In genomic region chr2:36562245-36562644, GRCh38 we compare ENCODE assay signal across 13 cellular contexts. TPM values are rescaled to one million over a fixed set of nuclear protein-coding genes. Genes with fewer than 3 reads are reported as not detected.
DNase-seq lines count a peak whose midpoint lies in the region; TF ChIP-seq lines count a peak whose summit lies in the region.
"Had no signal": no experiment of that assay in that cellular context is flagged by ENCODE, and none has a peak within 500 bp of the region (broad histone marks: within the 10 kb centered on the region; RNA-seq: fewer than 3 reads in every experiment).

No MANE protein-coding gene starts in this region.

- no peak overlapping the region for H4K5ac ChIP-seq in mesendoderm (ENCODE audit: low read length)

- no peaks in the 10 kb centered on the region for H3K79me2 ChIP-seq in mesendoderm (ENCODE audit: control insufficient read depth, insufficient read depth, low read length)

- WGBS in mesendoderm (ENCODE audit: extremely low coverage, insufficient coverage, low lambda C conversion rate) = no CpG with 5 or more reads among the region's 1 CpG

- H2BK15ac ChIP-seq in mesendoderm (replicated peaks; ENCODE audit: low read depth) = no peak overlapping the region

- no peaks in the 10 kb centered on the region for H3K36me3 ChIP-seq in mesendoderm (ENCODE audit: control insufficient read depth, insufficient read depth, low read length)

- no peak overlapping the region for H3K4me2 ChIP-seq in mesendoderm (ENCODE audit: low read length)
- H3K4me2 ChIP-seq: BLaER1 had no signal

- peaks cover 6% of the 10 kb centered on the region for H3K4me1 ChIP-seq in mesendoderm (ENCODE audit: control insufficient read depth, low read depth, low read length)
- H3K4me1 ChIP-seq: BLaER1 had no signal

- H2AK5ac ChIP-seq in mesendoderm (ENCODE audit: low read length) = no peak overlapping the region

- no peak overlapping the region for H3K9ac ChIP-seq in mesendoderm (ENCODE audit: low read length)
- H3K9ac ChIP-seq: BLaER1 had no signal

- DNase-seq in AG04449 (ENCODE audit: low read depth, low spot score) = peak; percentile 34
- peak; percentile 84 for DNase-seq in M059J (ENCODE audit: low read depth)
- peak; percentile 80 for DNase-seq in choroid plexus epithelial cell (ENCODE audit: low read depth)
- DNase-seq in mesendoderm = peak; percentile 49
- DNase-seq in stimulated activated naive CD4-positive, alpha-beta T cell (lab: John Stamatoyannopoulos, UW) = no peak
- no peak for DNase-seq in activated CD4-positive, CD25-positive, alpha-beta regulatory T cell treated with anti-CD3 and anti-CD28 coated beads, Interleukin-2, amount 50 U/mL, for 72 hours
- DNase-seq in midbrain (lab: John Stamatoyannopoulos, UW) = no peak
- DNase-seq in HuH-7 (ENCODE audit: low spot score) = no peak
- DNase-seq: activated T-cell treated with anti-CD3 and anti-CD28 coated beads, Interleukin-2, amount 50 U/mL, for 72 hours; cortex of kidney; NCI-H2029 treated with DMSO at 0.1 percent for 48 hours had no signal

- peak overlapping the region; percentile 27 for H3K56ac ChIP-seq in mesendoderm (ENCODE audit: low read length)

- peaks cover 1% of the 10 kb centered on the region for H3K79me1 ChIP-seq in mesendoderm (ENCODE audit: low read length)

- H2BK5ac ChIP-seq in mesendoderm (ENCODE audit: low read length) = no peak overlapping the region

- H3K18ac ChIP-seq in mesendoderm (ENCODE audit: low read length) = no peak overlapping the region

- no peak overlapping the region for H3K4ac ChIP-seq in mesendoderm (ENCODE audit: low read depth, low read length)

- CTCF ChIA-PET in AG04449 (lab: Yijun Ruan, JAX) = interaction anchor here (0.6 to 3.5 kb wide), 7 partner anchors 19 to 146 kb away, joined by 3 to 22 read pairs (median 4); no protein-coding TSS in a partner anchor

- no peaks in the 10 kb centered on the region for H3K27me3 ChIP-seq in mesendoderm (ENCODE audit: insufficient read depth, low read length, poor library complexity)
- H3K27me3 ChIP-seq: BLaER1, upper lobe of left lung had no signal

- POLR2A ChIA-PET in AG04449 (lab: Yijun Ruan, JAX) = interaction anchor here (0.6 to 0.7 kb wide), 2 partner anchors 13 to 93 kb away, joined by 3 read pairs; no protein-coding TSS in a partner anchor

- no peak overlapping the region for H3K23ac ChIP-seq in mesendoderm (ENCODE audit: low read length)

- TF ChIP-seq CTCF in AG04449 (IDR thresholded peaks at IDR 0.05; ENCODE audit: insufficient read depth, low read length, missing control alignments) (no peak), choroid plexus epithelial cell (conservative IDR thresholded peaks at IDR 0.05; ENCODE audit: low read depth, low read length) (no peak)

- no peak overlapping the region for H4K8ac ChIP-seq in mesendoderm (ENCODE audit: low read depth, low read length)

- H3K4me3 ChIP-seq in AG04449 (ENCODE audit: low read depth, low read length) (no peak overlapping the region), choroid plexus epithelial cell (ENCODE audit: low read depth, low read length) (no peak overlapping the region), mesendoderm (ENCODE audit: low read length) (no peak overlapping the region)
- H3K4me3 ChIP-seq: BLaER1, upper lobe of left lung had no signal

- H3K27ac ChIP-seq in mesendoderm (ENCODE audit: low read depth, low read length) = no peak overlapping the region
- H3K27ac ChIP-seq: BLaER1 had no signal

- no peak overlapping the region for H2BK120ac ChIP-seq in mesendoderm (ENCODE audit: low read depth, low read length)

RNA-seq across cellular contexts. Expression of gene FEZ2, which starts 35.7 kb away (rescaled TPM):
- 103 and 153 TPM in 2 replicates for total RNA-seq in M059J (2014; rRNA removed; shearing (Covaris generic))
- 22.8 TPM for polyA plus RNA-seq in mesendoderm (2013, experiment 1 of 2)
- 23.2 TPM for polyA plus RNA-seq in mesendoderm (2013, experiment 2 of 2)

Comparison
In these comparisons a context has a peak if more than half of its experiments do, and no peak if none do; other contexts are left out.
1. DNase-seq: peak in AG04449 (single experiment), M059J (single experiment), choroid plexus epithelial cell (single experiment) and mesendoderm (single experiment); none in stimulated activated naive CD4-positive, alpha-beta T cell (0 of 6), activated CD4-positive, CD25-positive, alpha-beta regulatory T cell treated with anti-CD3 and anti-CD28 coated beads, Interleukin-2, amount 50 U/mL, for 72 hours (single experiment), midbrain (single experiment) and HuH-7 (single experiment).